1 cellular context compared by ENCODE assay signal in genomic region chr11:20047755-20048154, GRCh38.
TF ChIP-seq lines count a peak whose summit lies in the region.

No MANE protein-coding gene starts in this region.

TF ChIP-seq in SK-N-SH, 30 proteins besides CTCF, POLR2A, EP300 and RAD21 (continued from another document):
- TF ChIP-seq ZBTB33 (IDR thresholded peaks at IDR 0.05; ENCODE audit: borderline replicate concordance, low read depth) (no peak), REST (IDR thresholded peaks at IDR 0.05; ENCODE audit: low read depth, low read length) (no peak), NRF1 (IDR thresholded peaks at IDR 0.05; ENCODE audit: low read depth, low read length) (no peak), FOXM1 (IDR thresholded peaks at IDR 0.05; ENCODE audit: low read depth) (no peak)
